13 cellular contexts compared by ENCODE assay signal in genomic region chr19:2230807-2231533, GRCh38. TPM values are rescaled to one million over a fixed set of nuclear protein-coding genes. Genes with fewer than 3 reads are reported as not detected.
DNase-seq lines count a peak whose midpoint lies in the region; ATAC-seq, FAIRE-seq and TF ChIP-seq lines count a peak whose summit lies in the region.
"Had no signal": no experiment of that assay in that cellular context is flagged by ENCODE, and none has a peak within 500 bp of the region (broad histone marks: within the 10 kb centered on the region; RNA-seq: fewer than 3 reads in every experiment).

No MANE protein-coding gene starts in this region.

- H3K4me3 ChIP-seq in A549 (no peak overlapping the region), astrocyte (ENCODE audit: insufficient read depth, low read depth, low read length) (no peak overlapping the region), neural progenitor cell (no peak overlapping the region)

- peaks cover 6% of the 10 kb centered on the region for H3K23me2 ChIP-seq in H9 (ENCODE audit: insufficient read length, low read depth, low read length, poor library complexity, severe bottlenecking)

- no peak overlapping the region for H2AK5ac ChIP-seq in H9 (ENCODE audit: insufficient read length, low read length)

- no peaks in the 10 kb centered on the region; the same call in 1 of the 2 replicates for H3K27me3 Mint-ChIP-seq in H9 (ENCODE audit: low read depth)
- H3K27me3 Mint-ChIP-seq in astrocyte (ENCODE audit: low read depth, unreplicated experiment), result no peaks in the 10 kb centered on the region
- H3K27me3 Mint-ChIP-seq in neural progenitor cell (ENCODE audit: insufficient read depth, low read depth), result peaks cover 6% of the 10 kb centered on the region
- H3K27me3 Mint-ChIP-seq in activated T-helper 2 cell treated with anti-CD3 and anti-CD28 coated beads, Interferon-gamma antibody, Interleukin-2, Interleukin-4, amounts not matched to agents 10 μg/mL and 5 μg/mL and 100 μg/mL, durations not matched to agents 14 hours and 24 hours and 36 hours (ENCODE audit: low read depth), result no peaks in the 10 kb centered on the region
- no peaks in the 10 kb centered on the region for H3K27me3 Mint-ChIP-seq in stimulated activated memory B cell treated with anti-CD40 and anti-IgM and Interleukin-4, amounts not matched to agents 10 μg/mL and 1 μg/mL and 100 μg/mL, for 72 hours
- H3K27me3 Mint-ChIP-seq: CD4-positive, CD25-positive, alpha-beta regulatory T cell; T-cell had no signal

- H2BK15ac ChIP-seq in H9 (ENCODE audit: low read depth, low read length), result no peak overlapping the region

- no peak overlapping the region for H3K18ac ChIP-seq in H9 (ENCODE audit: insufficient read length, low read depth, low read length)

- H3K27ac ChIP-seq in A549, result peak overlapping the region in 1 of 2 experiments; percentile 8; a peak in 1 of 6 replicates
- no peak overlapping the region for H3K27ac ChIP-seq in H9 (ENCODE audit: insufficient read length, low read depth, low read length)
- no peak overlapping the region for H3K27ac ChIP-seq in astrocyte (ENCODE audit: low read depth, low read length)
- H3K27ac ChIP-seq in neural progenitor cell, result peak overlapping the region; percentile 58

- peak; percentile 15 to 16; a peak in 3 of 6 replicates for ATAC-seq in A549
- no peak for ATAC-seq in stimulated activated memory B cell treated with anti-CD40 and anti-IgM and Interleukin-4, amounts not matched to agents 10 μg/mL and 1 μg/mL and 100 μg/mL, for 72 hours
- ATAC-seq in GM18861 (IDR thresholded peaks at IDR 0.05; ENCODE audit: unreplicated experiment), result no peak
- ATAC-seq: T-cell had no signal

- H3K23ac ChIP-seq in H9 (ENCODE audit: insufficient read length, low read depth, low read length), result no peak overlapping the region

- no peak for TF ChIP-seq CTCF in A549 (IDR thresholded peaks at IDR 0.05)
- TF ChIP-seq CTCF in H9 (conservative IDR thresholded peaks at IDR 0.05), result no peak
- TF ChIP-seq CTCF in astrocyte (IDR thresholded peaks at IDR 0.05; ENCODE audit: insufficient read depth, low read depth, low read length), result no peak
- no peak for TF ChIP-seq CTCF in neural progenitor cell (IDR thresholded peaks at IDR 0.05)

- POLR2A ChIA-PET in A549 (lab: Yijun Ruan, JAX), result no interaction called here

- H3K9ac ChIP-seq in H9 (ENCODE audit: extremely low read depth, insufficient read length, low read length) (no peak overlapping the region), astrocyte (ENCODE audit: low read length) (no peak overlapping the region), neural progenitor cell (no peak overlapping the region)

- H3K36me3 Mint-ChIP-seq in H9 (ENCODE audit: insufficient read depth in 1 of 3, low read depth in 3 of 3) (peaks cover 6 to 48% (median 36%) of the 10 kb centered on the region in 3 experiments; a peak in 6 of 7 replicates), astrocyte (ENCODE audit: low read depth, unreplicated experiment) (peaks cover 2% of the 10 kb centered on the region), neural progenitor cell (peaks cover 8% of the 10 kb centered on the region)
- H3K36me3 Mint-ChIP-seq in activated T-helper 2 cell treated with anti-CD3 and anti-CD28 coated beads, Interferon-gamma antibody, Interleukin-2, Interleukin-4, amounts not matched to agents 10 μg/mL and 5 μg/mL and 100 μg/mL, durations not matched to agents 14 hours and 24 hours and 36 hours (ENCODE audit: low read depth), result peaks cover 37% of the 10 kb centered on the region
- peaks cover 50% of the 10 kb centered on the region for H3K36me3 Mint-ChIP-seq in stimulated activated memory B cell treated with anti-CD40 and anti-IgM and Interleukin-4, amounts not matched to agents 10 μg/mL and 1 μg/mL and 100 μg/mL, for 72 hours
- H3K36me3 Mint-ChIP-seq: CD4-positive, CD25-positive, alpha-beta regulatory T cell had no signal

- no peak overlapping the region for H3K14ac ChIP-seq in H9 (ENCODE audit: insufficient read depth, low read length)

- no peak overlapping the region for H4K8ac ChIP-seq in H9 (replicated peaks; ENCODE audit: insufficient read length, low read depth, low read length)

- H3F3A ChIP-seq in neural progenitor cell (ENCODE audit: low read depth), result peaks cover 12% of the 10 kb centered on the region

- H3K4me2 ChIP-seq in A549 (no peak overlapping the region), H9 (ENCODE audit: insufficient read depth, insufficient read length, low read length) (no peak overlapping the region), astrocyte (ENCODE audit: low read length) (no peak overlapping the region), neural progenitor cell (no peak overlapping the region)

- H3K27me3 ChIP-seq in H9 (ENCODE audit: insufficient read depth, low read length) (no peaks in the 10 kb centered on the region), astrocyte (ENCODE audit: insufficient read depth, low read length) (no peaks in the 10 kb centered on the region), neural progenitor cell (no peaks in the 10 kb centered on the region)

- H2BK5ac ChIP-seq in H9 (ENCODE audit: insufficient read length, low read length), result no peak overlapping the region

- TF ChIP-seq EP300 in A549 (IDR thresholded peaks at IDR 0.05), result no peak

- H4K91ac ChIP-seq in H9 (ENCODE audit: insufficient read length, low read depth, low read length), result no peak overlapping the region

- H3K27ac Mint-ChIP-seq in H9 (peak overlapping the region in 2 of 3 experiments; percentile 60 to 83; a peak in 2 of 7 replicates), astrocyte (ENCODE audit: unreplicated experiment) (peak overlapping the region; percentile 34), neural progenitor cell (no peak overlapping the region)
- H3K27ac Mint-ChIP-seq in activated T-helper 2 cell treated with anti-CD3 and anti-CD28 coated beads, Interferon-gamma antibody, Interleukin-2, Interleukin-4, amounts not matched to agents 10 μg/mL and 5 μg/mL and 100 μg/mL, durations not matched to agents 14 hours and 24 hours and 36 hours, result no peak overlapping the region
- H3K27ac Mint-ChIP-seq in stimulated activated memory B cell treated with anti-CD40 and anti-IgM and Interleukin-4, amounts not matched to agents 10 μg/mL and 1 μg/mL and 100 μg/mL, for 72 hours, result no peak overlapping the region
- H3K27ac Mint-ChIP-seq: CD4-positive, CD25-positive, alpha-beta regulatory T cell; T-cell had no signal

- no peak for DNase-seq in A549 (ENCODE audit: low read depth in 1 of 2, low spot score in 1 of 2)
- no peak for DNase-seq in H9
- DNase-seq in astrocyte (ENCODE audit: low read depth), result no peak
- DNase-seq in neural progenitor cell (ENCODE audit: low spot score), result no peak
- no peak for DNase-seq in activated T-helper 2 cell treated with anti-CD3 and anti-CD28 coated beads, Interferon-gamma antibody, Interleukin-2, Interleukin-4, amounts not matched to agents 10 μg/mL and 5 μg/mL and 100 μg/mL, durations not matched to agents 14 hours and 24 hours and 36 hours (ENCODE audit: low spot score)
- no peak for DNase-seq in stimulated activated CD4-positive, alpha-beta T cell treated with anti-CD3 and anti-CD28 coated beads, Interleukin-12 subunit alpha, Interleukin-12 subunit beta, amount 100 ng/mL, for 4 hours
- DNase-seq: CD4-positive, CD25-positive, alpha-beta regulatory T cell; T-cell had no signal

- no peak overlapping the region for H2BK120ac ChIP-seq in H9 (ENCODE audit: low read depth, low read length, poor library complexity, severe bottlenecking)

- H2BK20ac ChIP-seq in H9 (ENCODE audit: low read depth, low read length, poor library complexity, severe bottlenecking), result no peak overlapping the region

- no peak overlapping the region for H4K5ac ChIP-seq in H9 (ENCODE audit: insufficient read length, low read depth, low read length)

- H3K56ac ChIP-seq in H9 (ENCODE audit: insufficient read length, low read depth, low read length), result no peak overlapping the region

- H3K9me3 Mint-ChIP-seq in H9, result no peaks in the 10 kb centered on the region
- no peaks in the 10 kb centered on the region for H3K9me3 Mint-ChIP-seq in astrocyte (ENCODE audit: unreplicated experiment)
- no peaks in the 10 kb centered on the region for H3K9me3 Mint-ChIP-seq in neural progenitor cell
- no peaks in the 10 kb centered on the region for H3K9me3 Mint-ChIP-seq in activated T-helper 2 cell treated with anti-CD3 and anti-CD28 coated beads, Interferon-gamma antibody, Interleukin-2, Interleukin-4, amounts not matched to agents 10 μg/mL and 5 μg/mL and 100 μg/mL, durations not matched to agents 14 hours and 24 hours and 36 hours
- H3K9me3 Mint-ChIP-seq in stimulated activated memory B cell treated with anti-CD40 and anti-IgM and Interleukin-4, amounts not matched to agents 10 μg/mL and 1 μg/mL and 100 μg/mL, for 72 hours, result no peaks in the 10 kb centered on the region
- H3K9me3 Mint-ChIP-seq: CD4-positive, CD25-positive, alpha-beta regulatory T cell; T-cell had no signal

- no peak for TF ChIP-seq POLR2A in A549 (IDR thresholded peaks at IDR 0.05; ENCODE audit: low read length)

- H3K4me1 ChIP-seq in A549, result no peaks in the 10 kb centered on the region; the same call in 2 of the 3 replicates
- H3K4me1 ChIP-seq in H9 (ENCODE audit: insufficient read depth, low read length), result no peaks in the 10 kb centered on the region
- peaks cover 25% of the 10 kb centered on the region for H3K4me1 ChIP-seq in astrocyte (ENCODE audit: insufficient read depth, low read length)
- peaks cover 6% of the 10 kb centered on the region for H3K4me1 ChIP-seq in neural progenitor cell

- no peaks in the 10 kb centered on the region for H3K79me1 ChIP-seq in H9 (ENCODE audit: insufficient read depth, low read depth, low read length, poor library complexity, severe bottlenecking)

- H3K4ac ChIP-seq in H9 (ENCODE audit: low read depth, low read length), result no peak overlapping the region

- no peak for FAIRE-seq in A549 (lab: Jason Lieb, UNC)
- no peak for FAIRE-seq in astrocyte (lab: Jason Lieb, UNC)
- FAIRE-seq: G401.6, H54 had no signal

- no peak overlapping the region for H3T11ph ChIP-seq in H9 (ENCODE audit: low read length)

- 72% methylated on average over 9 of the region's 12 CpGs for WGBS in A549 (ENCODE audit: missing lambda C conversion rate)
- WGBS in H9 (ENCODE audit: extremely low coverage, insufficient read length, low lambda C conversion rate), result no CpG with 5 or more reads among the region's 12 CpGs

- no peak for TF ChIP-seq RAD21 in A549 (conservative IDR thresholded peaks at IDR 0.05 in 1 of 2, IDR thresholded peaks at IDR 0.05 in 1 of 2)

- H3K4me1 Mint-ChIP-seq in H9, result peaks cover 5 to 7% of the 10 kb centered on the region in 2 experiments
- H3K4me1 Mint-ChIP-seq in astrocyte (ENCODE audit: low read depth, unreplicated experiment), result peaks cover 7% of the 10 kb centered on the region
- peaks cover 11% of the 10 kb centered on the region for H3K4me1 Mint-ChIP-seq in neural progenitor cell
- H3K4me1 Mint-ChIP-seq in activated T-helper 2 cell treated with anti-CD3 and anti-CD28 coated beads, Interferon-gamma antibody, Interleukin-2, Interleukin-4, amounts not matched to agents 10 μg/mL and 5 μg/mL and 100 μg/mL, durations not matched to agents 14 hours and 24 hours and 36 hours (ENCODE audit: low read depth), result peaks cover 7% of the 10 kb centered on the region
- H3K4me1 Mint-ChIP-seq in stimulated activated memory B cell treated with anti-CD40 and anti-IgM and Interleukin-4, amounts not matched to agents 10 μg/mL and 1 μg/mL and 100 μg/mL, for 72 hours, result peaks cover 63% of the 10 kb centered on the region

- H4K20me1 ChIP-seq in H9 (ENCODE audit: control insufficient read depth, insufficient read depth, insufficient read length) (no peaks in the 10 kb centered on the region), astrocyte (ENCODE audit: insufficient read depth, low read length) (peaks cover 44% of the 10 kb centered on the region), neural progenitor cell (ENCODE audit: low read depth) (peaks cover 27% of the 10 kb centered on the region)

- H3K4me3 Mint-ChIP-seq in H9 (no peak overlapping the region), astrocyte (ENCODE audit: unreplicated experiment) (no peak overlapping the region), neural progenitor cell (peak overlapping the region; percentile 50)
- H3K4me3 Mint-ChIP-seq in activated T-helper 2 cell treated with anti-CD3 and anti-CD28 coated beads, Interferon-gamma antibody, Interleukin-2, Interleukin-4, amounts not matched to agents 10 μg/mL and 5 μg/mL and 100 μg/mL, durations not matched to agents 14 hours and 24 hours and 36 hours (ENCODE audit: low read depth), result no peak overlapping the region
- no peak overlapping the region for H3K4me3 Mint-ChIP-seq in stimulated activated memory B cell treated with anti-CD40 and anti-IgM and Interleukin-4, amounts not matched to agents 10 μg/mL and 1 μg/mL and 100 μg/mL, for 72 hours
- H3K4me3 Mint-ChIP-seq: T-cell had no signal

- CTCF ChIA-PET in A549 (lab: Yijun Ruan, JAX), result interaction anchor here (1.0 to 1.1 kb wide), 3 partner anchors 75 to 211 kb away, joined by 3 read pairs; no protein-coding TSS in a partner anchor

- intact Hi-C loops in activated T-helper 2 cell treated with anti-CD3 and anti-CD28 coated beads, Interferon-gamma antibody, Interleukin-2, Interleukin-4, amounts not matched to agents 10 μg/mL and 5 μg/mL and 100 μg/mL, durations not matched to agents 14 hours and 24 hours and 36 hours (cut with micrococcal nuclease), result no loop called here

- H3K79me2 ChIP-seq in H9 (ENCODE audit: insufficient read depth, low read length), result no peaks in the 10 kb centered on the region; the same call in 1 of the 2 replicates
- H3K79me2 ChIP-seq in astrocyte (ENCODE audit: insufficient read depth, low read length), result peaks cover 43% of the 10 kb centered on the region
- peaks cover 21% of the 10 kb centered on the region for H3K79me2 ChIP-seq in neural progenitor cell (ENCODE audit: low read depth)

- H2BK12ac ChIP-seq in H9 (ENCODE audit: insufficient read length, low read depth, low read length), result no peak overlapping the region

- H2AFZ ChIP-seq in H9 (ENCODE audit: low read length), result no peak overlapping the region
- H2AFZ ChIP-seq in astrocyte (ENCODE audit: low read depth, low read length), result no peak overlapping the region
- H2AFZ ChIP-seq in neural progenitor cell (replicated peaks), result no peak overlapping the region

- H3K36me3 ChIP-seq in astrocyte (ENCODE audit: insufficient read depth, low read length) (peaks cover 7% of the 10 kb centered on the region), neural progenitor cell (no peaks in the 10 kb centered on the region)

- H3K9me3 ChIP-seq in A549, result no peaks in the 10 kb centered on the region
- no peaks in the 10 kb centered on the region for H3K9me3 ChIP-seq in H9 (ENCODE audit: control insufficient read depth, low read depth, low read length)
- no peaks in the 10 kb centered on the region for H3K9me3 ChIP-seq in astrocyte (ENCODE audit: insufficient read depth, low read depth, low read length)
- no peaks in the 10 kb centered on the region for H3K9me3 ChIP-seq in neural progenitor cell (ENCODE audit: low read depth)

RNA-seq across cellular contexts. Expression of gene PLEKHJ1, which starts 5.2 kb away (rescaled TPM):
- polyA plus RNA-seq in A549 (2011; rRNA removed), result 18.3 and 19.9 TPM in 2 replicates
- 65.1 and 74.2 TPM in 2 replicates for polyA plus RNA-seq in A549 (2012; cell fraction: cytosol; rRNA removed)
- polyA plus RNA-seq in A549 (2012; cell fraction: nucleus; rRNA removed), result 85.3 and 87.9 TPM in 2 replicates
- polyA plus RNA-seq in A549 (2017; fragmentation: RNase III; extraction: RNeasy Plus Mini Kit Qiagen cat#74134 plus additional on column Dnase treatment), result 32.2 to 34.8 TPM (median 33.9 TPM) in 3 replicates
- 12.6 and 14.9 TPM in 2 replicates for polyA minus RNA-seq in A549 (2011; rRNA and poly(A)+ RNA removed)
- 139 and 148 TPM in 2 replicates for total RNA-seq in H9 (2021)
- total RNA-seq in astrocyte, result 69.9 and 78.3 TPM in 2 replicates
- total RNA-seq in neural progenitor cell (ENCODE audit: low replicate concordance), result 77.6 and 145 TPM in 2 replicates
- 75.7 and 77.2 TPM in 2 replicates for total RNA-seq in activated T-helper 2 cell treated with anti-CD3 and anti-CD28 coated beads, Interferon-gamma antibody, Interleukin-2, Interleukin-4, amounts not matched to agents 10 μg/mL and 5 μg/mL and 100 μg/mL, durations not matched to agents 14 hours and 24 hours and 36 hours

RNA-seq across cellular contexts. Expression of gene SF3A2, which starts 5.7 kb away (rescaled TPM):
- polyA plus RNA-seq in A549 (2011; rRNA removed), result 11.9 and 13.5 TPM in 2 replicates
- polyA plus RNA-seq in A549 (2012; cell fraction: cytosol; rRNA removed), result 36.3 and 39.7 TPM in 2 replicates
- 125 and 200 TPM in 2 replicates for polyA plus RNA-seq in A549 (2012; cell fraction: nucleus; rRNA removed)
- 62.7 to 73.4 TPM (median 68.2 TPM) in 3 replicates for polyA plus RNA-seq in A549 (2017; fragmentation: RNase III; extraction: RNeasy Plus Mini Kit Qiagen cat#74134 plus additional on column Dnase treatment)
- 9.3 and 20.9 TPM in 2 replicates for polyA minus RNA-seq in A549 (2011; rRNA and poly(A)+ RNA removed)
- 166 and 167 TPM in 2 replicates for total RNA-seq in H9 (2021)
- 76.6 and 83.2 TPM in 2 replicates for total RNA-seq in astrocyte
- total RNA-seq in neural progenitor cell (ENCODE audit: low replicate concordance), result 14.4 and 50.7 TPM in 2 replicates
- 153 and 154 TPM in 2 replicates for total RNA-seq in activated T-helper 2 cell treated with anti-CD3 and anti-CD28 coated beads, Interferon-gamma antibody, Interleukin-2, Interleukin-4, amounts not matched to agents 10 μg/mL and 5 μg/mL and 100 μg/mL, durations not matched to agents 14 hours and 24 hours and 36 hours

RNA-seq across cellular contexts. Expression of gene AMH, which starts 18.2 kb away (rescaled TPM):
- polyA plus RNA-seq in A549 (2011; rRNA removed) (2.8 and 3.0 TPM in 2 replicates), A549 (2017; fragmentation: RNase III; extraction: RNeasy Plus Mini Kit Qiagen cat#74134 plus additional on column Dnase treatment) (12.0 to 13.2 TPM (median 12.7 TPM) in 3 replicates)
- 13.4 and 19.5 TPM in 2 replicates for polyA plus RNA-seq in A549 (2012; cell fraction: cytosol; rRNA removed)
- polyA plus RNA-seq in A549 (2012; cell fraction: nucleus; rRNA removed), result 242 and 443 TPM in 2 replicates
- 0.45 and 0.63 TPM in 2 replicates for polyA minus RNA-seq in A549 (2011; rRNA and poly(A)+ RNA removed)
- total RNA-seq in H9 (2021) (70.2 and 70.7 TPM in 2 replicates), astrocyte (3.5 and 4.6 TPM in 2 replicates), neural progenitor cell (ENCODE audit: low replicate concordance) (3.5 and 22.4 TPM in 2 replicates)
- 4.3 TPM in 2 replicates for total RNA-seq in activated T-helper 2 cell treated with anti-CD3 and anti-CD28 coated beads, Interferon-gamma antibody, Interleukin-2, Interleukin-4, amounts not matched to agents 10 μg/mL and 5 μg/mL and 100 μg/mL, durations not matched to agents 14 hours and 24 hours and 36 hours
- polyA plus RNA-seq: CD4-positive, CD25-positive, alpha-beta regulatory T cell had no signal

RNA-seq across cellular contexts. Expression of gene JSRP1, which starts 25.2 kb away (rescaled TPM):
- not detected in 2 replicates for polyA plus RNA-seq in A549 (2011; rRNA removed)
- polyA plus RNA-seq in A549 (2012; cell fraction: cytosol; rRNA removed), result not detected in 2 replicates
- 0.22 TPM in 1 of 2 replicates, not detected in the other for polyA plus RNA-seq in A549 (2012; cell fraction: nucleus; rRNA removed)
- polyA plus RNA-seq in A549 (2017; fragmentation: RNase III; extraction: RNeasy Plus Mini Kit Qiagen cat#74134 plus additional on column Dnase treatment), result 0.16 to 0.41 TPM (median 0.32 TPM) in 3 replicates
- polyA minus RNA-seq in A549 (2011; rRNA and poly(A)+ RNA removed), result not detected in 2 replicates
- 0.90 and 1.1 TPM in 2 replicates for total RNA-seq in H9 (2021)
- total RNA-seq in astrocyte, result 0.36 and 1.3 TPM in 2 replicates
- total RNA-seq in neural progenitor cell (ENCODE audit: low replicate concordance), result 0.12 TPM in 1 of 2 replicates, not detected in the other
- total RNA-seq in activated T-helper 2 cell treated with anti-CD3 and anti-CD28 coated beads, Interferon-gamma antibody, Interleukin-2, Interleukin-4, amounts not matched to agents 10 μg/mL and 5 μg/mL and 100 μg/mL, durations not matched to agents 14 hours and 24 hours and 36 hours, result 0.21 and 0.67 TPM in 2 replicates
- total RNA-seq: dermis microvascular lymphatic vessel endothelial cell had no signal

RNA-seq across cellular contexts. Expression of gene PEAK3, which starts 51.0 kb away (rescaled TPM):
- polyA plus RNA-seq in A549 (2011; rRNA removed), result not detected in 2 replicates
- polyA plus RNA-seq in A549 (2012; cell fraction: cytosol; rRNA removed), result not detected in 2 replicates
- polyA plus RNA-seq in A549 (2012; cell fraction: nucleus; rRNA removed), result not detected in 2 replicates
- polyA plus RNA-seq in A549 (2017; fragmentation: RNase III; extraction: RNeasy Plus Mini Kit Qiagen cat#74134 plus additional on column Dnase treatment), result not detected in 3 replicates
- not detected in 2 replicates for polyA minus RNA-seq in A549 (2011; rRNA and poly(A)+ RNA removed)
- total RNA-seq in H9 (2021), result not detected in 2 replicates
- total RNA-seq in astrocyte, result 0.18 TPM in 1 of 2 replicates, not detected in the other
- total RNA-seq in neural progenitor cell (ENCODE audit: low replicate concordance), result not detected in 2 replicates
- total RNA-seq in activated T-helper 2 cell treated with anti-CD3 and anti-CD28 coated beads, Interferon-gamma antibody, Interleukin-2, Interleukin-4, amounts not matched to agents 10 μg/mL and 5 μg/mL and 100 μg/mL, durations not matched to agents 14 hours and 24 hours and 36 hours, result 0.11 and 0.18 TPM in 2 replicates
- total RNA-seq: CD4-positive, CD25-positive, alpha-beta regulatory T cell had no signal

Comparison
In these comparisons a context has a peak if more than half of its experiments do, and no peak if none do; other contexts are left out.
1. ATAC-seq: peak in A549 (2 of 2); none in stimulated activated memory B cell treated with anti-CD40 and anti-IgM and Interleukin-4, amounts not matched to agents 10 μg/mL and 1 μg/mL and 100 μg/mL, for 72 hours (single experiment) and GM18861 (single experiment).
2. H3K27ac Mint-ChIP-seq: peak in H9 (2 of 3) and astrocyte (single experiment); none in neural progenitor cell (single experiment), activated T-helper 2 cell treated with anti-CD3 and anti-CD28 coated beads, Interferon-gamma antibody, Interleukin-2, Interleukin-4, amounts not matched to agents 10 μg/mL and 5 μg/mL and 100 μg/mL, durations not matched to agents 14 hours and 24 hours and 36 hours (single experiment) and stimulated activated memory B cell treated with anti-CD40 and anti-IgM and Interleukin-4, amounts not matched to agents 10 μg/mL and 1 μg/mL and 100 μg/mL, for 72 hours (single experiment).